ENCODE assay signal across 25 cellular contexts in genomic region chr4:30653291-30653690, GRCh38.
DNase-seq lines count a peak whose midpoint lies in the region; ATAC-seq, FAIRE-seq and TF ChIP-seq lines count a peak whose summit lies in the region.
"Had no signal": no experiment of that assay in that cellular context is flagged by ENCODE, and none has a peak within 500 bp of the region (broad histone marks: within the 10 kb centered on the region; RNA-seq: fewer than 3 reads in every experiment).

No MANE protein-coding gene starts in this region.

- no peaks in the 10 kb centered on the region for H3K9me3 Mint-ChIP-seq in WTC11

- BruUV-seq in A673 (replicated peaks; lab: Mats Ljungman, UMichigan): no TSS peak

- H3K4me3 Mint-ChIP-seq in WTC11: no peak overlapping the region
- H3K4me3 Mint-ChIP-seq: CD4-positive, alpha-beta memory T cell had no signal

- H3K4me1 Mint-ChIP-seq in WTC11: no peaks in the 10 kb centered on the region
- H3K4me1 Mint-ChIP-seq: CD4-positive, alpha-beta memory T cell had no signal

- H3K4me1 ChIP-seq in A673 (ENCODE audit: insufficient read depth, low read length, poor library complexity, severe bottlenecking) (peaks cover 7% of the 10 kb centered on the region), adrenal gland (replicated peaks in 1 of 2) (no peaks in the 10 kb centered on the region)
- H3K4me1 ChIP-seq: BE2C had no signal

- CTCF ChIA-PET in A673 (lab: Charles Lee) (no interaction called here), WTC11 (lab: Charles Lee) (no interaction called here)

- FAIRE-seq in bronchial epithelial cell (lab: Jason Lieb, UNC): no peak
- FAIRE-seq: A204.1, GM19239, H1 had no signal

- H3K9me3 ChIP-seq in A673 (ENCODE audit: low read depth, low read length, poor library complexity, severe bottlenecking) (no peaks in the 10 kb centered on the region), adrenal gland (replicated peaks in 1 of 3) (no peaks in the 10 kb centered on the region)
- H3K9me3 ChIP-seq: BE2C had no signal

- no peaks in the 10 kb centered on the region for H3K36me3 Mint-ChIP-seq in WTC11
- H3K36me3 Mint-ChIP-seq: CD4-positive, alpha-beta memory T cell had no signal

- WGBS in adrenal gland, 4 donors: 15 to 37% (median 24%) methylated on average over 1 of the region's 1 CpG

- POLR2A ChIA-PET in A673 (lab: Charles Lee; ENCODE audit: low non-redundant PET) (no interaction called here), WTC11 (lab: Charles Lee) (no interaction called here)

- no peak overlapping the region for H3K4me3 ChIP-seq in A673 (ENCODE audit: low read depth, low read length, poor library complexity, severe bottlenecking)
- H3K4me3 ChIP-seq in bronchial epithelial cell (ENCODE audit: low read depth, low read length): no peak overlapping the region
- H3K4me3 ChIP-seq in foreskin fibroblast (ENCODE audit: low read depth in 1 of 2, low read length in 2 of 2): no peak overlapping the region
- no peak overlapping the region for H3K4me3 ChIP-seq in adrenal gland
- H3K4me3 ChIP-seq: GM23248 had no signal

- DNase-seq in A673 (ENCODE audit: low spot score) (peak; percentile 20), WTC11 (ENCODE audit: low spot score) (no peak), bronchial epithelial cell (ENCODE audit: low read depth) (peak; percentile 62), putamen (ENCODE audit: low spot score) (peak; percentile 34), foreskin fibroblast (no peak), adrenal gland (no peak), NCI-H187 treated with DMSO at 0.1 percent for 48 hours (lab: John Stamatoyannopoulos, UW) (no peak)
- DNase-seq in effector CD8-positive, alpha-beta T cell (lab: John Stamatoyannopoulos, UW): no peak
- DNase-seq: ACHN; AML-193; BE2C; C1 segment of cervical spinal cord; Calu3; CD4-positive, alpha-beta memory T cell; COR-L47; DMS53; DMS79 treated with DMSO at 0.1 percent for 48 hours; GF-D8; GM23248; H7; HCEC 1CT had no signal

- H3K36me3 ChIP-seq in A673 (ENCODE audit: insufficient read depth, low read length, poor library complexity, severe bottlenecking) (no peaks in the 10 kb centered on the region), bronchial epithelial cell (ENCODE audit: control insufficient read depth, insufficient read depth, low read length) (no peaks in the 10 kb centered on the region), adrenal gland (replicated peaks in 1 of 2) (no peaks in the 10 kb centered on the region)
- H3K36me3 ChIP-seq: BE2C had no signal

- H3K27ac ChIP-seq in A673 (ENCODE audit: low read depth, low read length, poor library complexity, severe bottlenecking): no peak overlapping the region
- no peak overlapping the region for H3K27ac ChIP-seq in adrenal gland
- H3K27ac ChIP-seq: 22Rv1, GM23248 had no signal

- ATAC-seq in WTC11: no peak

- H3K27ac Mint-ChIP-seq in WTC11: no peak overlapping the region
- H3K27ac Mint-ChIP-seq: CD4-positive, alpha-beta memory T cell had no signal

- H3K27me3 ChIP-seq in A673 (replicated peaks; ENCODE audit: insufficient read depth, low read depth, low read length, poor library complexity) (no peaks in the 10 kb centered on the region), bronchial epithelial cell (ENCODE audit: control insufficient read depth, insufficient read depth, low read length) (no peaks in the 10 kb centered on the region), adrenal gland (no peaks in the 10 kb centered on the region)
- H3K27me3 ChIP-seq: BE2C had no signal

- TF ChIP-seq CTCF in A673 (conservative IDR thresholded peaks at IDR 0.05; ENCODE audit: low read depth, low read length) (no peak), WTC11 (IDR thresholded peaks at IDR 0.05) (no peak), bronchial epithelial cell (IDR thresholded peaks at IDR 0.05; ENCODE audit: insufficient read depth, low read length, severe bottlenecking) (no peak), foreskin fibroblast (IDR thresholded peaks at IDR 0.05; ENCODE audit: low read depth, low read length) (no peak), adrenal gland (IDR thresholded peaks at IDR 0.05) (no peak)

- no peaks in the 10 kb centered on the region for H3K27me3 Mint-ChIP-seq in WTC11 (ENCODE audit: low read depth)
- H3K27me3 Mint-ChIP-seq: CD4-positive, alpha-beta memory T cell had no signal

- intact Hi-C loops in A673 (cut with micrococcal nuclease; ENCODE audit: unreplicated experiment): no loop called here
- intact Hi-C loops in adrenal gland (cut with DNase I): no loop called here

- TF ChIP-seq POLR2A in adrenal gland (IDR thresholded peaks at IDR 0.05): no peak

TF ChIP-seq in WTC11, 78 proteins besides CTCF, POLR2A, EP300 and RAD21:
- TF ChIP-seq TP53 (CRISPR knock-in tag; IDR thresholded peaks at IDR 0.05) (no peak), HMGA2 (CRISPR knock-in tag; IDR thresholded peaks at IDR 0.05) (0 out of 2 replicates have a peak, but pooled peaks have one; percentile 28), TCF7 (CRISPR knock-in tag; IDR thresholded peaks at IDR 0.05; ENCODE audit: low read depth) (no peak)
- TF ChIP-seq, protein P1, sequence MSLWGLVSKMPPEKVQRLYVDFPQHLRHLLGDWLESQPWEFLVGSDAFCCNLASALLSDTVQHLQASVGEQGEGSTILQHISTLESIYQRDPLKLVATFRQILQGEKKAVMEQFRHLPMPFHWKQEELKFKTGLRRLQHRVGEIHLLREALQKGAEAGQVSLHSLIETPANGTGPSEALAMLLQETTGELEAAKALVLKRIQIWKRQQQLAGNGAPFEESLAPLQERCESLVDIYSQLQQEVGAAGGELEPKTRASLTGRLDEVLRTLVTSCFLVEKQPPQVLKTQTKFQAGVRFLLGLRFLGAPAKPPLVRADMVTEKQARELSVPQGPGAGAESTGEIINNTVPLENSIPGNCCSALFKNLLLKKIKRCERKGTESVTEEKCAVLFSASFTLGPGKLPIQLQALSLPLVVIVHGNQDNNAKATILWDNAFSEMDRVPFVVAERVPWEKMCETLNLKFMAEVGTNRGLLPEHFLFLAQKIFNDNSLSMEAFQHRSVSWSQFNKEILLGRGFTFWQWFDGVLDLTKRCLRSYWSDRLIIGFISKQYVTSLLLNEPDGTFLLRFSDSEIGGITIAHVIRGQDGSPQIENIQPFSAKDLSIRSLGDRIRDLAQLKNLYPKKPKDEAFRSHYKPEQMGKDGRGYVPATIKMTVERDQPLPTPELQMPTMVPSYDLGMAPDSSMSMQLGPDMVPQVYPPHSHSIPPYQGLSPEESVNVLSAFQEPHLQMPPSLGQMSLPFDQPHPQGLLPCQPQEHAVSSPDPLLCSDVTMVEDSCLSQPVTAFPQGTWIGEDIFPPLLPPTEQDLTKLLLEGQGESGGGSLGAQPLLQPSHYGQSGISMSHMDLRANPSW (CRISPR knock-in tag; conservative IDR thresholded peaks at IDR 0.05; ENCODE audit: low read depth): no peak

Comparison
In these comparisons a context has a peak if more than half of its experiments do, and no peak if none do; other contexts are left out.
1. DNase-seq: peak in A673 (single experiment), bronchial epithelial cell (single experiment) and putamen (single experiment); none in WTC11 (single experiment), foreskin fibroblast (0 of 2), adrenal gland (0 of 7), NCI-H187 treated with DMSO at 0.1 percent for 48 hours (single experiment) and effector CD8-positive, alpha-beta T cell (single experiment).